Comparison of ENCODE assay signal across 23 cellular contexts in genomic region chr1:67635055-67635809, GRCh38. TPM values are rescaled to one million over a fixed set of nuclear protein-coding genes. Genes with fewer than 3 reads are reported as not detected.
DNase-seq lines count a peak whose midpoint lies in the region; ATAC-seq and TF ChIP-seq lines count a peak whose summit lies in the region.
"Had no signal": no experiment of that assay in that cellular context is flagged by ENCODE, and none has a peak within 500 bp of the region (broad histone marks: within the 10 kb centered on the region; RNA-seq: fewer than 3 reads in every experiment).

No MANE protein-coding gene starts in this region.

- H3K4me3 ChIP-seq in HL-60 (replicated peaks; ENCODE audit: insufficient read depth, low read length) (no peak overlapping the region), OCI-LY1 (ENCODE audit: low read depth, low read length, poor library complexity, severe bottlenecking) (no peak overlapping the region), epithelial cell of esophagus (ENCODE audit: low read length) (no peak overlapping the region), gastrocnemius medialis (no peak overlapping the region), esophagus squamous epithelium (no peak overlapping the region)
- H3K4me3 ChIP-seq: tibial nerve had no signal

- TF ChIP-seq POLR2A in gastrocnemius medialis (IDR thresholded peaks at IDR 0.05) (no peak), esophagus squamous epithelium (IDR thresholded peaks at IDR 0.05) (no peak)

- peak; percentile 28 to 59 for DNase-seq in HL-60 (ENCODE audit: low read depth in 1 of 2, low spot score in 1 of 2)
- DNase-seq in epithelial cell of esophagus (ENCODE audit: low read depth): peak; percentile 60
- no peak for DNase-seq in gastrocnemius medialis
- DNase-seq in esophagus squamous epithelium (lab: John Stamatoyannopoulos, UW): no peak
- no peak for DNase-seq in foreskin melanocyte
- DNase-seq: activated CD4-positive, alpha-beta T cell treated with anti-CD3 and anti-CD28 coated beads, Interleukin-2, amount 10 ng/mL, durations not matched to agents 7 days and 5 days; activated naive CD8-positive, alpha-beta T cell treated with anti-CD3 and anti-CD28 coated beads for 36 hours; activated T-cell treated with anti-CD3 and anti-CD28 coated beads, Interleukin-2, amount 50 U/mL, for 1 hour; EL; immature natural killer cell; mesendoderm; NCI-H1105 treated with DMSO at 0.1 percent for 48 hours; NCI-H2171 treated with DMSO at 0.1 percent for 48 hours; NCI-H82; nucleus accumbens; stimulated activated CD4-positive, alpha-beta T cell treated with anti-CD3 and anti-CD28 coated beads, Interleukin-4, amount 100 ng/mL, for 1 hour had no signal

- peak overlapping the region; percentile 43 for H3K27ac ChIP-seq in HL-60 (replicated peaks)
- peak overlapping the region; percentile 57 for H3K27ac ChIP-seq in OCI-LY1 (ENCODE audit: low read depth, low read length, poor library complexity, severe bottlenecking)
- H3K27ac ChIP-seq in gastrocnemius medialis: no peak overlapping the region
- H3K27ac ChIP-seq in esophagus squamous epithelium: no peak overlapping the region
- H3K27ac ChIP-seq: C4-2B, tibial nerve had no signal

- H3K27me3 Mint-ChIP-seq in stimulated activated memory B cell treated with anti-CD40 and anti-IgM and Interleukin-4, amounts not matched to agents 10 μg/mL and 1 μg/mL and 100 μg/mL, for 72 hours: peaks cover 22% of the 10 kb centered on the region
- H3K27me3 Mint-ChIP-seq: activated CD4-positive, alpha-beta T cell treated with anti-CD3 and anti-CD28 coated beads, Interleukin-2, amount 10 ng/mL, durations not matched to agents 7 days and 5 days; activated naive CD8-positive, alpha-beta T cell treated with anti-CD3 and anti-CD28 coated beads for 36 hours had no signal

- peaks cover 16% of the 10 kb centered on the region for H3K4me1 Mint-ChIP-seq in stimulated activated memory B cell treated with anti-CD40 and anti-IgM and Interleukin-4, amounts not matched to agents 10 μg/mL and 1 μg/mL and 100 μg/mL, for 72 hours

- H3K9ac ChIP-seq in OCI-LY1 (ENCODE audit: low read length): no peak overlapping the region; the same call in 1 of the 2 replicates

- H3K4me2 ChIP-seq in OCI-LY1 (ENCODE audit: low read length): peak overlapping the region; percentile 10; the same call in 1 of the 2 replicates

- intact Hi-C loops in gastrocnemius medialis (cut with DNase I; ENCODE audit: low total_unique reads): no loop called here
- intact Hi-C loops in esophagus squamous epithelium (cut with DNase I): no loop called here

- H3K9me3 ChIP-seq in OCI-LY1 (ENCODE audit: low read length) (no peaks in the 10 kb centered on the region), gastrocnemius medialis (no peaks in the 10 kb centered on the region), esophagus squamous epithelium (no peaks in the 10 kb centered on the region)
- H3K9me3 ChIP-seq: tibial nerve had no signal

- no peaks in the 10 kb centered on the region for H3K9me2 ChIP-seq in OCI-LY1 (ENCODE audit: low read depth, low read length)

- no peaks in the 10 kb centered on the region for H3K79me2 ChIP-seq in OCI-LY1 (ENCODE audit: insufficient read depth, low read length)

- no peaks in the 10 kb centered on the region for H3F3A ChIP-seq in OCI-LY1 (ENCODE audit: insufficient read depth, low read length)

- in situ Hi-C loops in gastrocnemius medialis (cut with MboI; ENCODE audit: low sequenced_read_pairs in 4 of 4): no loop called here

- H2AFZ ChIP-seq in OCI-LY1 (ENCODE audit: low read length): no peak overlapping the region

- H3K27me3 ChIP-seq in HL-60 (ENCODE audit: insufficient read depth, poor library complexity, severe bottlenecking) (no peaks in the 10 kb centered on the region), OCI-LY1 (ENCODE audit: insufficient read depth, low read length) (no peaks in the 10 kb centered on the region), gastrocnemius medialis (no peaks in the 10 kb centered on the region), esophagus squamous epithelium (no peaks in the 10 kb centered on the region)
- H3K27me3 ChIP-seq: tibial nerve had no signal

- no peaks in the 10 kb centered on the region for H4K20me1 ChIP-seq in OCI-LY1 (ENCODE audit: insufficient read depth, low read length)

- WGBS in esophagus squamous epithelium, 2 donors: 71 to 78% methylated on average over 14 of the region's 14 CpGs

- H3K27ac Mint-ChIP-seq in stimulated activated memory B cell treated with anti-CD40 and anti-IgM and Interleukin-4, amounts not matched to agents 10 μg/mL and 1 μg/mL and 100 μg/mL, for 72 hours: no peak overlapping the region
- H3K27ac Mint-ChIP-seq: activated CD4-positive, alpha-beta T cell treated with anti-CD3 and anti-CD28 coated beads, Interleukin-2, amount 10 ng/mL, durations not matched to agents 7 days and 5 days; activated naive CD8-positive, alpha-beta T cell treated with anti-CD3 and anti-CD28 coated beads for 36 hours had no signal

- H3K4me3 Mint-ChIP-seq in stimulated activated memory B cell treated with anti-CD40 and anti-IgM and Interleukin-4, amounts not matched to agents 10 μg/mL and 1 μg/mL and 100 μg/mL, for 72 hours: peak overlapping the region; percentile 13
- H3K4me3 Mint-ChIP-seq: activated CD4-positive, alpha-beta T cell treated with anti-CD3 and anti-CD28 coated beads, Interleukin-2, amount 10 ng/mL, durations not matched to agents 7 days and 5 days; activated naive CD8-positive, alpha-beta T cell treated with anti-CD3 and anti-CD28 coated beads for 36 hours; immature natural killer cell had no signal

- no peaks in the 10 kb centered on the region for H3K9me3 Mint-ChIP-seq in stimulated activated memory B cell treated with anti-CD40 and anti-IgM and Interleukin-4, amounts not matched to agents 10 μg/mL and 1 μg/mL and 100 μg/mL, for 72 hours
- H3K9me3 Mint-ChIP-seq: activated CD4-positive, alpha-beta T cell treated with anti-CD3 and anti-CD28 coated beads, Interleukin-2, amount 10 ng/mL, durations not matched to agents 7 days and 5 days; activated naive CD8-positive, alpha-beta T cell treated with anti-CD3 and anti-CD28 coated beads for 36 hours; immature natural killer cell had no signal

- TF ChIP-seq CTCF in HL-60 (IDR thresholded peaks at IDR 0.05; ENCODE audit: insufficient read depth, low read length) (no peak), OCI-LY1 (IDR thresholded peaks at IDR 0.05; ENCODE audit: low read length) (no peak), epithelial cell of esophagus (IDR thresholded peaks at IDR 0.05; ENCODE audit: insufficient read depth, low read depth, low read length, missing control alignments) (no peak), gastrocnemius medialis (IDR thresholded peaks at IDR 0.05 in 4 of 5, conservative IDR thresholded peaks at IDR 0.05 in 1 of 5) (no peak), esophagus squamous epithelium (IDR thresholded peaks at IDR 0.05) (no peak)

- H3K36me3 ChIP-seq in OCI-LY1 (ENCODE audit: insufficient read depth, low read length) (no peaks in the 10 kb centered on the region), gastrocnemius medialis (no peaks in the 10 kb centered on the region), esophagus squamous epithelium (no peaks in the 10 kb centered on the region)
- H3K36me3 ChIP-seq: tibial nerve had no signal

- H3K36me3 Mint-ChIP-seq in stimulated activated memory B cell treated with anti-CD40 and anti-IgM and Interleukin-4, amounts not matched to agents 10 μg/mL and 1 μg/mL and 100 μg/mL, for 72 hours: no peaks in the 10 kb centered on the region
- H3K36me3 Mint-ChIP-seq: activated naive CD8-positive, alpha-beta T cell treated with anti-CD3 and anti-CD28 coated beads for 36 hours; IgD-negative memory B cell; immature natural killer cell had no signal

- no peak for ATAC-seq in stimulated activated memory B cell treated with anti-CD40 and anti-IgM and Interleukin-4, amounts not matched to agents 10 μg/mL and 1 μg/mL and 100 μg/mL, for 72 hours
- ATAC-seq in gastrocnemius medialis: no peak
- no peak for ATAC-seq in GM18858 (IDR thresholded peaks at IDR 0.05; ENCODE audit: unreplicated experiment)
- ATAC-seq: Right ventricle myocardium inferior had no signal

- H3K4me1 ChIP-seq in OCI-LY1 (ENCODE audit: insufficient read depth, low read length, severe bottlenecking) (peaks cover 22% of the 10 kb centered on the region), gastrocnemius medialis (no peaks in the 10 kb centered on the region), esophagus squamous epithelium (peaks cover 0 to 5% (median 0%) of the 10 kb centered on the region in 3 donors)

RNA-seq across cellular contexts. Expression of gene GADD45A, which starts 49.8 kb away (rescaled TPM):
- total RNA-seq in gastrocnemius medialis (100 to 1,000 TPM in 3 of 4 donors, 10 to 100 TPM in 1; 80.4 to 188 (median 142) TPM), esophagus squamous epithelium (10 to 100 TPM; 35.2 to 62.6 (median 46.5) TPM)

Comparison
In these comparisons a context has a peak if more than half of its experiments do, and no peak if none do; other contexts are left out.
1. DNase-seq: peak in HL-60 (2 of 2) and epithelial cell of esophagus (single experiment); none in gastrocnemius medialis (0 of 2), esophagus squamous epithelium (single experiment) and foreskin melanocyte (single experiment).
2. H3K27ac ChIP-seq: peak in HL-60 (single experiment) and OCI-LY1 (single experiment); none in gastrocnemius medialis (0 of 4) and esophagus squamous epithelium (0 of 4).